9 cellular contexts compared by ENCODE assay signal in the genomic region with DNA sequence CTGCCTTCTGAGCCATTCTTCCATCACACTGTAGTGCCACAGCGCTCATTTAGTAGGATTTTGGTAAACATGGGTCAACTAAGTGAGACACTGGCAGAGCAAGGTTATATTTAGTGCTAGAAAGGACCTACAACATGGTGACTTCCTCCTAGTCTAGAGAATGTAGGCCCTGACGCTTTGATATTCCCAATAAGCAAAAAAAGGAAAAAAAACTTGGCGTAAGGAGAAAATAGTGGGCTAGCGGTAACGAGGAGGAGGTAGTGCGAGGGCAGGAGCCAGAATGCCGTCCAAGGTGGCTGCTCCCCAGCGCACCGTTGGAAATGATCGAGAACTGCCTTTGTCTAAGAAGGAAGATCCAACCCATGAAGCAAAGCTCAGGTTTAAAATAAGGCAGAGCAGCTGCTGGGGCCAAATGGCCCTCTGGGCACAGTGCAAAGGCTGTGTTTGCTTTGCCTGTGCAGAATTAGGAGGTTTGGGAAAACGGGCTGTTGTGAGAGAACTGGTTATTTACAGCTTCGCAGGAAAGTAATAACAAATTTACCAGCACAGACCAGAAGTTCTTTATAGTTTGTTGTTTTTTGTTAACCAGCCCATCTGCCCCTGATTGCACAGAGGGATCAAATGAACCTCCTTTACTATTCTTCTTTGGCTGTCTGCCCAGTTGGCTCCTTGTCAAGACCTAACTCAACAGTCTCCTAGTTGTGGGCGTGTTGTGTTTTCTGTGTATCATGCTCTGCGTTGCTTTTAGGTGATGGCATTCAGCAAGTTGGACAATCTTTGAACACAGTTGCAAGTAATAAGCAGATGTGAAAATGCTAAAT.
DNase-seq lines count a peak whose midpoint lies in the region; ATAC-seq and TF ChIP-seq lines count a peak whose summit lies in the region.
"Had no signal": no experiment of that assay in that cellular context is flagged by ENCODE, and none has a peak within 500 bp of the region (broad histone marks: within the 10 kb centered on the region; RNA-seq: fewer than 3 reads in every experiment).

No MANE protein-coding gene starts in this region.

- DNase-seq in heart left ventricle (peak in 4 of 5 donors; percentile 49 to 61 (median 60)), right atrium auricular region (ENCODE audit: low spot score) (no peak), PC-9 (peak; percentile 78 to 82), fibroblast of mammary gland (ENCODE audit: low read depth) (peak; percentile 97), smooth muscle cell of the brain vasculature (ENCODE audit: low read depth, low spot score) (peak; percentile 96), midbrain (lab: John Stamatoyannopoulos, UW) (no peak)
- no peak for DNase-seq in central memory CD4-positive, alpha-beta T cell
- no peak for DNase-seq in activated naive CD4-positive, alpha-beta T cell treated with anti-CD3 and anti-CD28 coated beads for 36 hours

- no TSS peak for BruUV-seq in PC-9 (replicated peaks; lab: Mats Ljungman, UMichigan)

- H3K36me3 ChIP-seq in heart left ventricle: peaks cover 0 to 48% (median 4%) of the 10 kb centered on the region in 9 donors
- peaks cover 8% of the 10 kb centered on the region for H3K36me3 ChIP-seq in right atrium auricular region
- H3K36me3 ChIP-seq in PC-9 (ENCODE audit: low read depth): peaks cover 49% of the 10 kb centered on the region

- H3F3A ChIP-seq in PC-9 (ENCODE audit: insufficient read depth, low read depth): peaks cover 88% of the 10 kb centered on the region

- H2AFZ ChIP-seq in PC-9: no peak overlapping the region
- H2AFZ ChIP-seq: parathyroid adenoma had no signal

- H3K4me2 ChIP-seq in PC-9: peak overlapping the region; percentile 36

- H3K27me3 Mint-ChIP-seq in activated naive CD4-positive, alpha-beta T cell treated with anti-CD3 and anti-CD28 coated beads for 36 hours (ENCODE audit: low read depth): no peaks in the 10 kb centered on the region

- ATAC-seq in heart left ventricle: peak in 1 of 4 donors; percentile 57

- CTCF ChIA-PET in PC-9 (lab: Charles Lee): no interaction called here
- CTCF ChIA-PET in activated naive CD4-positive, alpha-beta T cell treated with anti-CD3 and anti-CD28 coated beads for 36 hours (lab: Charles Lee): no interaction called here

- H3K79me2 ChIP-seq in PC-9 (ENCODE audit: low read depth): peaks cover 46% of the 10 kb centered on the region
- H3K79me2 ChIP-seq: parathyroid adenoma had no signal

- H4K20me1 ChIP-seq in PC-9 (ENCODE audit: insufficient read depth): 0 out of 2 replicates have a peak, but pooled peaks cover 8% of the 10 kb centered on the region

- H3K9me3 Mint-ChIP-seq in activated naive CD4-positive, alpha-beta T cell treated with anti-CD3 and anti-CD28 coated beads for 36 hours: no peaks in the 10 kb centered on the region

- H3K27ac Mint-ChIP-seq in activated naive CD4-positive, alpha-beta T cell treated with anti-CD3 and anti-CD28 coated beads for 36 hours: no peak overlapping the region

- H3K4me1 ChIP-seq in heart left ventricle: peaks cover 0 to 35% (median 8%) of the 10 kb centered on the region in 12 donors
- H3K4me1 ChIP-seq in right atrium auricular region: peaks cover 0 to 19% of the 10 kb centered on the region in 2 donors
- H3K4me1 ChIP-seq in PC-9 (replicated peaks; ENCODE audit: insufficient read depth): peaks cover 76% of the 10 kb centered on the region

- WGBS in heart left ventricle, 4 donors: 72 to 76% (median 73%) methylated on average over 14 of the region's 14 CpGs

- POLR2A ChIA-PET in PC-9 (lab: Charles Lee; ENCODE audit: unreplicated experiment): no interaction called here

- H3K36me3 Mint-ChIP-seq in activated naive CD4-positive, alpha-beta T cell treated with anti-CD3 and anti-CD28 coated beads for 36 hours (ENCODE audit: low read depth): no peaks in the 10 kb centered on the region

- peaks cover 5% of the 10 kb centered on the region for H3K4me1 Mint-ChIP-seq in activated naive CD4-positive, alpha-beta T cell treated with anti-CD3 and anti-CD28 coated beads for 36 hours (ENCODE audit: low read depth)

- TF ChIP-seq CTCF in heart left ventricle (IDR thresholded peaks at IDR 0.05): no peak
- no peak for TF ChIP-seq CTCF in right atrium auricular region (IDR thresholded peaks at IDR 0.05)
- no peak for TF ChIP-seq CTCF in PC-9 (conservative IDR thresholded peaks at IDR 0.05)
- no peak for TF ChIP-seq CTCF in fibroblast of mammary gland (conservative IDR thresholded peaks at IDR 0.05; ENCODE audit: control insufficient read depth, insufficient read depth, low read depth, low read length)

- H3K4me3 ChIP-seq in heart left ventricle (no peak overlapping the region), right atrium auricular region (no peak overlapping the region), PC-9 (no peak overlapping the region), fibroblast of mammary gland (ENCODE audit: control insufficient read depth, low read depth, low read length) (no peak overlapping the region)

- H3K27ac ChIP-seq in heart left ventricle: peak overlapping the region in 4 of 12 donors; percentile 3 to 46 (median 24)
- no peak overlapping the region for H3K27ac ChIP-seq in right atrium auricular region
- H3K27ac ChIP-seq in PC-9: peak overlapping the region; percentile 33
- H3K27ac ChIP-seq: parathyroid adenoma had no signal

- H3K9me2 ChIP-seq in PC-9 (ENCODE audit: insufficient read depth): no peaks in the 10 kb centered on the region

- no peaks in the 10 kb centered on the region for H3K9me3 ChIP-seq in heart left ventricle
- H3K9me3 ChIP-seq in right atrium auricular region: no peaks in the 10 kb centered on the region
- H3K9me3 ChIP-seq in PC-9 (ENCODE audit: insufficient read depth, low read depth): no peaks in the 10 kb centered on the region

- intact Hi-C loops in heart left ventricle (cut with DNase I): loop anchor here in 1 of 10 donors (10.0 kb wide), 1 partner anchor 452 kb away; no protein-coding TSS in a partner anchor
- intact Hi-C loops in PC-9 (cut with micrococcal nuclease; ENCODE audit: unreplicated experiment): loop anchor here (1.0 to 10.0 kb wide), 5 partner anchors 21 to 332 kb away; a partner anchor contains a TSS
- intact Hi-C loops in activated naive CD4-positive, alpha-beta T cell treated with anti-CD3 and anti-CD28 coated beads for 36 hours (cut with micrococcal nuclease): no loop called here

- TF ChIP-seq POLR2A in heart left ventricle (IDR thresholded peaks at IDR 0.05): no peak

- H3K4me3 Mint-ChIP-seq in activated naive CD4-positive, alpha-beta T cell treated with anti-CD3 and anti-CD28 coated beads for 36 hours: no peak overlapping the region

- no peaks in the 10 kb centered on the region for H3K27me3 ChIP-seq in heart left ventricle
- H3K27me3 ChIP-seq in right atrium auricular region: no peaks in the 10 kb centered on the region
- no peaks in the 10 kb centered on the region for H3K27me3 ChIP-seq in PC-9 (ENCODE audit: insufficient read depth, low read depth)

Comparison
In these comparisons a context has a peak if more than half of its experiments do, and no peak if none do; other contexts are left out.
1. DNase-seq: peak in heart left ventricle (4 of 5), PC-9 (2 of 2), fibroblast of mammary gland (single experiment) and smooth muscle cell of the brain vasculature (single experiment); none in right atrium auricular region (single experiment), central memory CD4-positive, alpha-beta T cell (single experiment), midbrain (single experiment) and activated naive CD4-positive, alpha-beta T cell treated with anti-CD3 and anti-CD28 coated beads for 36 hours (single experiment).